In the genomic region with DNA sequence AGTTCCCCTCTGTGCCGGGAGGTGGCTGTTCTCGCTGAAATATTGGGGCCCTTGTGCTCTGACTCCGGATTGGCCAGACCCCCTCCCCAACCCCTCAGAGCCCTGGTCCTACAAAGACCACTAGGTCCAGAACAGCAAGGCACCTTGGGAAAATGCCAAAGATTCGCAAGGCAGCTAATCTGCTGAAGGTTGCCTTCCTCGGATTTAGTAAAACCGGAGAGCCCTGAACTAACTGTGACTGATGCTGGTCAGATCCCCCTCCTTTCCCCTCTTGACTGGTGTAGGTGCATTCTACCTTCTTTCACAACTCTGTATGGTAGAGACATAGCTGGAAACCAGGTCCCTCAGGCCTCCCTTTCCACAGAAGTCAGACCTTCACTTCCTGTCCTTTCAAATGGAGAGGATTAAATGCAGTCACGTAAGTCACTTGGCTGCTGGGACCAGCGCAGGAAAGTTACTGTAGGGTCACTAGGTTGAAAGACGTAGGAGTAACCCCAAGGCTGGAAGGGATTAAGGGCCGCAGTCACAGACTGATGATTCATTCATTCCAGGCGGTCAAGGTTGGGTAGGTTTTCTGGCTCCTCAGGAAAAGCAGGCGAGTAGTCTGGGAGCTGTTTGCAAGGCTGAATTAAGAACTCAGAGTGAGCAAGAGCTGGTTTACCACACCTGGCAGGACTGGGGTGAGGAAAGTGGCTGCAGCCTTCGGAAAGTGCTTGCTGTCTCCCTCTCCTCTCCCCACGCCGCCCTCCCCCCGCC, we compare ENCODE assay signal across 13 cellular contexts. TPM values are rescaled to one million over a fixed set of nuclear protein-coding genes. Genes with fewer than 3 reads are reported as not detected.
DNase-seq lines count a peak whose midpoint lies in the region; ATAC-seq and TF ChIP-seq lines count a peak whose summit lies in the region.
"Had no signal": no experiment of that assay in that cellular context is flagged by ENCODE, and none has a peak within 500 bp of the region (broad histone marks: within the 10 kb centered on the region; RNA-seq: fewer than 3 reads in every experiment).

No MANE protein-coding gene starts in this region.

- peaks cover 18% of the 10 kb centered on the region for H3K27me3 ChIP-seq in PC-3 (ENCODE audit: low read length)

- no peak overlapping the region for H3K4me3 Mint-ChIP-seq in activated CD8-positive, alpha-beta T cell treated with anti-CD3 and anti-CD28 coated beads, Interleukin-2, amount 10 ng/mL, durations not matched to agents 7 days and 5 days
- H3K4me3 Mint-ChIP-seq in activated CD8-positive, alpha-beta T cell treated with anti-CD3 and anti-CD28 coated beads for 36 hours = no peak overlapping the region
- H3K4me3 Mint-ChIP-seq in T-helper 2 cell treated with Interferon-gamma antibody and Interleukin-4, amounts not matched to agents 5 μg/mL and 100 μg/mL, for 36 hours = no peak overlapping the region

- no peaks in the 10 kb centered on the region for H4K20me1 ChIP-seq in PC-3 (ENCODE audit: low read length)

- no peak for DNase-seq in activated CD8-positive, alpha-beta T cell treated with anti-CD3 and anti-CD28 coated beads, Interleukin-2, amount 10 ng/mL, durations not matched to agents 7 days and 5 days
- DNase-seq in activated CD8-positive, alpha-beta T cell treated with anti-CD3 and anti-CD28 coated beads for 36 hours = no peak
- DNase-seq in PC-3 (peak; percentile 34), renal cortical epithelial cell (ENCODE audit: low read depth) (peak; percentile 19), NCI-H524 treated with DMSO at 0.1 percent for 48 hours (lab: John Stamatoyannopoulos, UW) (no peak), NCI-H2029 treated with DMSO at 0.1 percent for 48 hours (lab: John Stamatoyannopoulos, UW) (no peak)
- no peak for DNase-seq in T-helper 2 cell treated with Interferon-gamma antibody and Interleukin-4, amounts not matched to agents 5 μg/mL and 100 μg/mL, for 36 hours (ENCODE audit: low spot score)
- DNase-seq: NCI-H1694, transverse colon had no signal

- H2AFZ ChIP-seq in PC-3 (ENCODE audit: low read length) = no peak overlapping the region

- CTCF ChIA-PET in activated CD8-positive, alpha-beta T cell treated with anti-CD3 and anti-CD28 coated beads, Interleukin-2, amount 10 ng/mL, durations not matched to agents 7 days and 5 days (lab: Charles Lee) = interaction anchor here (1.0 kb wide), 1 partner anchor 13 kb away, joined by 3 read pairs; no protein-coding TSS in a partner anchor
- CTCF ChIA-PET in activated CD8-positive, alpha-beta T cell treated with anti-CD3 and anti-CD28 coated beads for 36 hours (lab: Charles Lee) = interaction anchor here (1.2 to 5.3 kb wide), 3 partner anchors 13 to 267 kb away, joined by 3 to 31 read pairs (median 4); no protein-coding TSS in a partner anchor
- CTCF ChIA-PET in PC-3 (lab: Charles Lee) = interaction anchor here (0.6 kb wide), 1 partner anchor 524 kb away, joined by 7 read pairs; no protein-coding TSS in a partner anchor

- no peak for TF ChIP-seq CTCF in activated CD8-positive, alpha-beta T cell treated with anti-CD3 and anti-CD28 coated beads for 36 hours (IDR thresholded peaks at IDR 0.05)
- no peak for TF ChIP-seq CTCF in PC-3 (conservative IDR thresholded peaks at IDR 0.05; ENCODE audit: low read depth, low read length)

- peak overlapping the region; percentile 58 for H3K27ac Mint-ChIP-seq in activated CD8-positive, alpha-beta T cell treated with anti-CD3 and anti-CD28 coated beads, Interleukin-2, amount 10 ng/mL, durations not matched to agents 7 days and 5 days
- no peak overlapping the region for H3K27ac Mint-ChIP-seq in activated CD8-positive, alpha-beta T cell treated with anti-CD3 and anti-CD28 coated beads for 36 hours
- no peak overlapping the region for H3K27ac Mint-ChIP-seq in T-helper 2 cell treated with Interferon-gamma antibody and Interleukin-4, amounts not matched to agents 5 μg/mL and 100 μg/mL, for 36 hours

- intact Hi-C loops in activated CD8-positive, alpha-beta T cell treated with anti-CD3 and anti-CD28 coated beads for 36 hours (cut with micrococcal nuclease) = no loop called here
- intact Hi-C loops in PC-3 (cut with micrococcal nuclease) = no loop called here

- H3K4me2 ChIP-seq in PC-3 (ENCODE audit: low read length) = no peak overlapping the region

- peaks cover 83% of the 10 kb centered on the region for H3K27me3 Mint-ChIP-seq in activated CD8-positive, alpha-beta T cell treated with anti-CD3 and anti-CD28 coated beads, Interleukin-2, amount 10 ng/mL, durations not matched to agents 7 days and 5 days (ENCODE audit: low read depth)
- H3K27me3 Mint-ChIP-seq in activated CD8-positive, alpha-beta T cell treated with anti-CD3 and anti-CD28 coated beads for 36 hours = peaks cover 82% of the 10 kb centered on the region
- H3K27me3 Mint-ChIP-seq in T-helper 2 cell treated with Interferon-gamma antibody and Interleukin-4, amounts not matched to agents 5 μg/mL and 100 μg/mL, for 36 hours (ENCODE audit: low read depth) = peaks cover 82% of the 10 kb centered on the region

- peaks cover 3% of the 10 kb centered on the region; the same call in 1 of the 2 replicates for H3K4me1 ChIP-seq in PC-3 (ENCODE audit: insufficient read depth, low read length)

- H3K4me3 ChIP-seq in PC-3 (ENCODE audit: low read length) = no peak overlapping the region

- no peak for ATAC-seq in activated CD8-positive, alpha-beta T cell treated with anti-CD3 and anti-CD28 coated beads, Interleukin-2, amount 10 ng/mL, durations not matched to agents 7 days and 5 days
- ATAC-seq in activated CD8-positive, alpha-beta T cell treated with anti-CD3 and anti-CD28 coated beads for 36 hours = no peak
- no peak for ATAC-seq in PC-3
- ATAC-seq in esophagus mucosa = peak; percentile 40

- H3K9me2 ChIP-seq in PC-3 (replicated peaks; ENCODE audit: low read length) = no peaks in the 10 kb centered on the region

- POLR2A ChIA-PET in activated CD8-positive, alpha-beta T cell treated with anti-CD3 and anti-CD28 coated beads, Interleukin-2, amount 10 ng/mL, durations not matched to agents 7 days and 5 days (lab: Charles Lee) = interaction anchor here (1.0 kb wide), 1 partner anchor 10 kb away, joined by 3 read pairs; no protein-coding TSS in a partner anchor
- POLR2A ChIA-PET in activated CD8-positive, alpha-beta T cell treated with anti-CD3 and anti-CD28 coated beads for 36 hours (lab: Charles Lee) = interaction anchor here (1.3 kb wide), 1 partner anchor 12 kb away, joined by 4 read pairs; no protein-coding TSS in a partner anchor
- POLR2A ChIA-PET in PC-3 (lab: Charles Lee; ENCODE audit: unreplicated experiment) = no interaction called here

- no TSS peak for BruUV-seq in PC-3 (replicated peaks; lab: Mats Ljungman, UMichigan)

- no peaks in the 10 kb centered on the region for H3K36me3 ChIP-seq in PC-3 (ENCODE audit: low read depth, low read length)
- H3K36me3 ChIP-seq: transverse colon had no signal

- H3K4me1 Mint-ChIP-seq in activated CD8-positive, alpha-beta T cell treated with anti-CD3 and anti-CD28 coated beads, Interleukin-2, amount 10 ng/mL, durations not matched to agents 7 days and 5 days (ENCODE audit: low read depth) = peaks cover 41% of the 10 kb centered on the region
- peaks cover 44% of the 10 kb centered on the region for H3K4me1 Mint-ChIP-seq in activated CD8-positive, alpha-beta T cell treated with anti-CD3 and anti-CD28 coated beads for 36 hours (ENCODE audit: low read depth)
- H3K4me1 Mint-ChIP-seq in T-helper 2 cell treated with Interferon-gamma antibody and Interleukin-4, amounts not matched to agents 5 μg/mL and 100 μg/mL, for 36 hours (ENCODE audit: low read depth) = peaks cover 26% of the 10 kb centered on the region

- no peak overlapping the region for H3K9ac ChIP-seq in PC-3 (ENCODE audit: low read length)

- H3K36me3 Mint-ChIP-seq in activated CD8-positive, alpha-beta T cell treated with anti-CD3 and anti-CD28 coated beads, Interleukin-2, amount 10 ng/mL, durations not matched to agents 7 days and 5 days (ENCODE audit: low read depth) = peaks cover 10% of the 10 kb centered on the region
- H3K36me3 Mint-ChIP-seq in activated CD8-positive, alpha-beta T cell treated with anti-CD3 and anti-CD28 coated beads for 36 hours (ENCODE audit: low read depth) = no peaks in the 10 kb centered on the region
- H3K36me3 Mint-ChIP-seq in T-helper 2 cell treated with Interferon-gamma antibody and Interleukin-4, amounts not matched to agents 5 μg/mL and 100 μg/mL, for 36 hours (ENCODE audit: low read depth) = peaks cover 8% of the 10 kb centered on the region

- H3K9me3 Mint-ChIP-seq in activated CD8-positive, alpha-beta T cell treated with anti-CD3 and anti-CD28 coated beads, Interleukin-2, amount 10 ng/mL, durations not matched to agents 7 days and 5 days (ENCODE audit: insufficient read depth) = peaks cover 4% of the 10 kb centered on the region
- no peaks in the 10 kb centered on the region for H3K9me3 Mint-ChIP-seq in activated CD8-positive, alpha-beta T cell treated with anti-CD3 and anti-CD28 coated beads for 36 hours
- no peaks in the 10 kb centered on the region for H3K9me3 Mint-ChIP-seq in T-helper 2 cell treated with Interferon-gamma antibody and Interleukin-4, amounts not matched to agents 5 μg/mL and 100 μg/mL, for 36 hours

- H3K27ac ChIP-seq in PC-3 (ENCODE audit: low read length) = no peak overlapping the region
- H3K27ac ChIP-seq: HL-60, transverse colon had no signal

- no peaks in the 10 kb centered on the region for H3K79me2 ChIP-seq in PC-3 (ENCODE audit: low read length)

- H3F3A ChIP-seq in PC-3 (ENCODE audit: low read length, unreplicated experiment) = no peaks in the 10 kb centered on the region

- no peaks in the 10 kb centered on the region for H3K9me3 ChIP-seq in PC-3 (ENCODE audit: low read length)
- H3K9me3 ChIP-seq: transverse colon had no signal

RNA-seq across cellular contexts. Expression of gene BARX1, which starts 5.3 kb away (rescaled TPM):
- total RNA-seq in activated CD8-positive, alpha-beta T cell treated with anti-CD3 and anti-CD28 coated beads, Interleukin-2, amount 10 ng/mL, durations not matched to agents 7 days and 5 days = under 1 TPM in 1 of 2 experiments, not detected in 1; 0.53 TPM
- total RNA-seq in activated CD8-positive, alpha-beta T cell treated with anti-CD3 and anti-CD28 coated beads for 36 hours = 1 to 10 TPM; 6.6 to 7.6 TPM
- total RNA-seq in PC-3 (2014; rRNA removed) (not detected in 2 replicates), esophagus mucosa (0.12 TPM), renal cortical epithelial cell (0.17 TPM in 1 of 2 replicates, not detected in the other)
- total RNA-seq: skeletal muscle tissue; T-helper 2 cell treated with Interferon-gamma antibody and Interleukin-4, amounts not matched to agents 100 ng/mL and 5 ng/mL, for 36 hours; transverse colon had no signal

Comparison
In these comparisons a context has a peak if more than half of its experiments do, and no peak if none do; other contexts are left out.
1. DNase-seq: peak in PC-3 (single experiment) and renal cortical epithelial cell (single experiment); none in activated CD8-positive, alpha-beta T cell treated with anti-CD3 and anti-CD28 coated beads, Interleukin-2, amount 10 ng/mL, durations not matched to agents 7 days and 5 days (single experiment), activated CD8-positive, alpha-beta T cell treated with anti-CD3 and anti-CD28 coated beads for 36 hours (single experiment), NCI-H524 treated with DMSO at 0.1 percent for 48 hours (single experiment), NCI-H2029 treated with DMSO at 0.1 percent for 48 hours (single experiment) and T-helper 2 cell treated with Interferon-gamma antibody and Interleukin-4, amounts not matched to agents 5 μg/mL and 100 μg/mL, for 36 hours (single experiment).